Comparison of ENCODE assay signal across 22 cellular contexts in the genomic region with DNA sequence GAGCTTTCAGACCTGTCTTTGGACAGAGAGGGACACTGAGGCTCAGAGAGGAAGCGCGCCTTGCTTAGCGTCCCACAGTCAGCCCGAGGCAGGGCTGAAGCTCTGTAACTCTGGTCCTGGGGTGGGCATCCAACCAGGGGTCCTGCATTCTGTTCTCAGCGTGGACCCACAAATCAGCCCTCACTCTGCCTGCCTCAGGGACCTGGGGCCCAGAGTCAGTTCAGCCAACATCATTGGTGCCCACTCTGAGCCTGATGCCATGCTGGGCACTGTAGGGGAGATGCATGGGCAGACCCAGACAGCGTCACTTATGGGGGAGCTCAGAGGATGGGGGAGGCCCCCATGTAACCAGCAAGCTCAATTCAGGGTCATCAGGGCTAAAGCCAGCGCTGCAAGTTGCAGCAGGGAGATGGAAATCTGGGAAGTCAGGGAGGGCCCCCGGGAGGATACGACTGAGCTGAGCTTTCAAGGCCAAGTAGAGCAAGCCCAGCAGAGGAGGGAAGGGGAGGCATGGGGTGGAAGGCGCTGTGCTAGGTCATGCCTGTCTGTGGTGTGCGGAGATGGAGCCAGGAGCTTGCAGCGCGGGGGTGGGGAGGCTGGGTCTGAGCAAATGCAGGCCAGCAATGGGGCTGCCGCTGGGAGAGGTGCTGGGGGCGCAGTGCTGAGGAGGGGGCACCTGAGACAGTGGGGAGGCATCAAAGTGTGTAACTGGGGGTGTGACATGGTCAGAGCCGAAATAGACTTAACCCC. TPM values are rescaled to one million over a fixed set of nuclear protein-coding genes. Genes with fewer than 3 reads are reported as not detected.
A peak's percentile ranks its signal among the peaks of the same experiment; 100 is the strongest.
DNase-seq lines count a peak whose midpoint lies in the region; ATAC-seq, FAIRE-seq and TF ChIP-seq lines count a peak whose summit lies in the region.
"Had no signal": no experiment of that assay in that cellular context is flagged by ENCODE, and none has a peak within 500 bp of the region (broad histone marks: within the 10 kb centered on the region; RNA-seq: fewer than 3 reads in every experiment).

No MANE protein-coding gene starts in this region.

- H3K9me3 ChIP-seq in testis: no peaks in the 10 kb centered on the region
- no peaks in the 10 kb centered on the region for H3K9me3 ChIP-seq in small intestine (ENCODE audit: control insufficient read depth, low read depth)
- H3K9me3 ChIP-seq: gastrocnemius medialis, left lung, mucosa of descending colon, right atrium auricular region, thoracic aorta had no signal

- H3K36me3 Mint-ChIP-seq in activated T-helper 17 cell treated with anti-CD3 and anti-CD28 coated beads, Interleukin-2, amount 50 U/mL, for 72 hours (ENCODE audit: low read depth): no peaks in the 10 kb centered on the region

- 46 to 53% methylated on average over 14 to 16 of the region's 16 CpGs for WGBS in testis, 2 donors
- WGBS in small intestine, 3 donors: 66 to 71% (median 68%) methylated on average over 16 of the region's 16 CpGs

- no peaks in the 10 kb centered on the region for H3K9me3 Mint-ChIP-seq in activated T-helper 17 cell treated with anti-CD3 and anti-CD28 coated beads, Interleukin-2, amount 50 U/mL, for 72 hours
- H3K9me3 Mint-ChIP-seq: activated B cell treated with CpG ODN at 0.5 μM for 24 hours had no signal

- no peak overlapping the region for H3K4me3 Mint-ChIP-seq in activated T-helper 17 cell treated with anti-CD3 and anti-CD28 coated beads, Interleukin-2, amount 50 U/mL, for 72 hours
- H3K4me3 Mint-ChIP-seq: activated B cell treated with CpG ODN at 0.5 μM for 24 hours had no signal

- H3K4me3 ChIP-seq in testis (no peak overlapping the region), small intestine (ENCODE audit: low read depth in 1 of 2, low read length in 2 of 2) (no peak overlapping the region)
- H3K4me3 ChIP-seq: dorsolateral prefrontal cortex, gastrocnemius medialis, left lung, mucosa of descending colon, right atrium auricular region, thoracic aorta had no signal

- H3K4me1 ChIP-seq in testis (peaks cover 48% of the 10 kb centered on the region), small intestine (ENCODE audit: control insufficient read depth in 2 of 2, insufficient read depth in 1 of 2, low read depth in 1 of 2, low read length in 1 of 2) (peaks cover 11 to 32% of the 10 kb centered on the region in 2 donors)
- H3K4me1 ChIP-seq: gastrocnemius medialis, right atrium auricular region had no signal

- no peak for TF ChIP-seq POLR2A in testis (IDR thresholded peaks at IDR 0.05)

- H3K27me3 ChIP-seq in testis (no peaks in the 10 kb centered on the region), small intestine (ENCODE audit: control insufficient read depth in 2 of 2, insufficient read depth in 2 of 2, low read length in 2 of 2) (no peaks in the 10 kb centered on the region)
- H3K27me3 ChIP-seq: dorsolateral prefrontal cortex, gastrocnemius medialis, left lung, right atrium auricular region had no signal

- H3K27ac ChIP-seq in testis: no peak overlapping the region
- peak overlapping the region in 1 of 2 donors; percentile 68 for H3K27ac ChIP-seq in small intestine (ENCODE audit: low read depth in 1 of 2, low read length in 1 of 2)
- H3K27ac ChIP-seq: gastrocnemius medialis, left lung, right atrium auricular region, thoracic aorta had no signal

- no peaks in the 10 kb centered on the region for H3K36me3 ChIP-seq in testis (ENCODE audit: low read depth, missing control alignments)
- no peaks in the 10 kb centered on the region for H3K36me3 ChIP-seq in small intestine (ENCODE audit: control insufficient read depth in 2 of 2, insufficient read depth in 2 of 2, low read length in 2 of 2)
- H3K36me3 ChIP-seq: gastrocnemius medialis, left lung, right atrium auricular region, thoracic aorta had no signal

- no peak for DNase-seq in left ventricle myocardium superior
- no peak for DNase-seq in cardiac septum (ENCODE audit: low spot score)
- DNase-seq in left kidney (ENCODE audit: low read depth, low spot score): peak; percentile 72
- DNase-seq in testis: peak; percentile 93
- DNase-seq in small intestine: no peak
- no peak for DNase-seq in KG1 (lab: John Stamatoyannopoulos, UW)
- DNase-seq: ACHN, activated B cell treated with CpG ODN at 0.5 μM for 24 hours, erythroblast, gastrocnemius medialis, left lung, NCI-H1105, NCI-H2081 treated with DMSO at 0.1 percent for 48 hours, occipital lobe, SHP77 treated with DMSO at 0.1 percent for 48 hours had no signal

- no peak for TF ChIP-seq CTCF in testis (IDR thresholded peaks at IDR 0.05)

- H3K27me3 Mint-ChIP-seq in activated T-helper 17 cell treated with anti-CD3 and anti-CD28 coated beads, Interleukin-2, amount 50 U/mL, for 72 hours: no peaks in the 10 kb centered on the region
- H3K27me3 Mint-ChIP-seq: activated B cell treated with CpG ODN at 0.5 μM for 24 hours had no signal

- intact Hi-C loops in left ventricle myocardium superior (cut with micrococcal nuclease): no loop called here
- intact Hi-C loops in cardiac septum (cut with DNase I): no loop called here
- intact Hi-C loops in testis (cut with DNase I; ENCODE audit: low total_unique reads): no loop called here

- peaks cover 37% of the 10 kb centered on the region for H3K4me1 Mint-ChIP-seq in activated T-helper 17 cell treated with anti-CD3 and anti-CD28 coated beads, Interleukin-2, amount 50 U/mL, for 72 hours

- no peak for FAIRE-seq in small intestine (lab: Jason Lieb, UNC)
- FAIRE-seq: bronchial epithelial cell had no signal

- peak overlapping the region; percentile 96 for H3K27ac Mint-ChIP-seq in activated T-helper 17 cell treated with anti-CD3 and anti-CD28 coated beads, Interleukin-2, amount 50 U/mL, for 72 hours

- ATAC-seq in left ventricle myocardium superior (peak; percentile 53), HG02623 (IDR thresholded peaks at IDR 0.05; ENCODE audit: unreplicated experiment) (no peak)
- ATAC-seq in activated T-helper 17 cell treated with anti-CD3 and anti-CD28 coated beads, Interleukin-2, amount 50 U/mL, for 72 hours (replicated peaks): no peak
- ATAC-seq: gastrocnemius medialis, left lung, mucosa of descending colon had no signal

RNA-seq across cellular contexts. Expression of a gene that starts 21.1 kb away (rescaled TPM):
- total RNA-seq in left ventricle myocardium superior (0.35 TPM), cardiac septum (0.19 TPM), testis (10 to 100 TPM; 46.3 to 50.5 TPM)
- 10 to 100 TPM in 1 of 2 donors, 1 to 10 TPM in 1; 9.9 to 18.2 TPM for total RNA-seq in activated T-helper 17 cell treated with anti-CD3 and anti-CD28 coated beads, Interleukin-2, amount 50 U/mL, for 72 hours
- polyA plus RNA-seq in testis (ENCODE audit: insufficient read depth, low read depth, low replicate concordance) (28.0 TPM), small intestine (10 to 100 TPM; 35.1 to 57.0 (median 45.3) TPM)

RNA-seq across cellular contexts. Expression of a gene that starts 52.3 kb away (rescaled TPM):
- total RNA-seq in left ventricle myocardium superior (4.0 TPM), cardiac septum (1.8 TPM), testis (10 to 100 TPM; 19.6 to 21.3 TPM)
- total RNA-seq in activated T-helper 17 cell treated with anti-CD3 and anti-CD28 coated beads, Interleukin-2, amount 50 U/mL, for 72 hours: 10 to 100 TPM; 43.4 to 57.8 TPM
- polyA plus RNA-seq in testis (ENCODE audit: insufficient read depth, low read depth, low replicate concordance) (17.3 TPM), small intestine (10 to 100 TPM; 20.5 to 35.2 (median 30.6) TPM)

Comparison
In these comparisons a context has a peak if more than half of its experiments do, and no peak if none do; other contexts are left out.
1. DNase-seq: peak in left kidney (single experiment) and testis (single experiment); none in left ventricle myocardium superior (single experiment), cardiac septum (single experiment), small intestine (single experiment) and KG1 (single experiment).